ENCODE assay signal across 6 cellular contexts in the genomic region with DNA sequence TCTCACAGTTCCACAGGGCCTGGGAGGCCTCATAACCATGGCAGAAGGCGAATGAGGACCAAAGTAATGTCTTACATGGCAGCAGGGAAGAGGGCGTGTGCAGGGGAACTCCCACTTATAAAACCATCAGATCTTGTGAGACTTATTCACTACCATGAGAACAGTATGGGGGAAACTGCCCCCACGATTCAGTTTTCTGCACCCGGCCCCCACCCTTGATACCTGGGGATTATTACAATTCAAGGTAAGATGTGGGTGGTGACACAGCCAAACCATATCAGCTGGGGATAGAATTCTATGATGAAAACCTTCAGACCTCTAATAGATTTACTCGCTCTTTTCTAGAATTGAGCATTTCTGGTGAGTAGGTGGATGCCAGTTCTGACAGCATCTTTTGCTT. TPM values are rescaled to one million over a fixed set of nuclear protein-coding genes. Genes with fewer than 3 reads are reported as not detected.
"Had no signal": no experiment of that assay in that cellular context is flagged by ENCODE, and none has a peak within 500 bp of the region (broad histone marks: within the 10 kb centered on the region; RNA-seq: fewer than 3 reads in every experiment).

No MANE protein-coding gene starts in this region.

RNA-seq across cellular contexts. Expression of a gene that starts 6.8 kb away (rescaled TPM):
- total RNA-seq: activated CD4-positive, alpha-beta memory T cell treated with anti-CD3 and anti-CD28 coated beads, Interleukin-2, amount 10 ng/mL, durations not matched to agents 7 days and 5 days; activated CD8-positive, alpha-beta memory T cell treated with anti-CD3 and anti-CD28 coated beads for 36 hours; activated CD8-positive, alpha-beta memory T cell treated with anti-CD3 and anti-CD28 coated beads, Interleukin-2, amount 10 ng/mL, durations not matched to agents 7 days and 5 days; WTC11 had no signal

RNA-seq across cellular contexts. Expression of a gene that starts 17.7 kb away (rescaled TPM):
- total RNA-seq: activated CD4-positive, alpha-beta memory T cell treated with anti-CD3 and anti-CD28 coated beads for 36 hours; activated CD4-positive, alpha-beta memory T cell treated with anti-CD3 and anti-CD28 coated beads, Interleukin-2, amount 10 ng/mL, durations not matched to agents 7 days and 5 days; activated CD8-positive, alpha-beta memory T cell treated with anti-CD3 and anti-CD28 coated beads for 36 hours; activated CD8-positive, alpha-beta memory T cell treated with anti-CD3 and anti-CD28 coated beads, Interleukin-2, amount 10 ng/mL, durations not matched to agents 7 days and 5 days; T-helper 1 cell treated with Interleukin-12 subunit alpha and Interleukin-12 subunit beta and Interleukin-4 antibody, amounts not matched to agents 30 ng/mL and 1 ng/mL, for 36 hours had no signal
